Comparison of ENCODE assay signal across 13 cellular contexts in genomic region chr14:69137456-69138188, GRCh38. TPM values are rescaled to one million over a fixed set of nuclear protein-coding genes. Genes with fewer than 3 reads are reported as not detected.
DNase-seq lines count a peak whose midpoint lies in the region; ATAC-seq, FAIRE-seq and TF ChIP-seq lines count a peak whose summit lies in the region.
"Had no signal": no experiment of that assay in that cellular context is flagged by ENCODE, and none has a peak within 500 bp of the region (broad histone marks: within the 10 kb centered on the region; RNA-seq: fewer than 3 reads in every experiment).

No MANE protein-coding gene starts in this region.

- H3K9me3 ChIP-seq in cardiac muscle cell (ENCODE audit: low read depth) = no peaks in the 10 kb centered on the region
- no peaks in the 10 kb centered on the region for H3K9me3 ChIP-seq in subcutaneous abdominal adipose tissue (ENCODE audit: control insufficient read depth in 5 of 5, low read length in 5 of 5)
- H3K9me3 ChIP-seq in small intestine (ENCODE audit: control insufficient read depth, low read depth) = no peaks in the 10 kb centered on the region
- H3K9me3 ChIP-seq: pancreas had no signal

- intact Hi-C loops in Right ventricle myocardium inferior (cut with DNase I) (no loop called here), left ventricle myocardium superior (cut with micrococcal nuclease) (loop anchor here (10.0 kb wide), 1 partner anchor 57 kb away; the partner anchor contains the start of gene EXD2)

- DNase-seq in cardiac muscle cell (ENCODE audit: low read depth in 1 of 2, low spot score in 1 of 2) (peak in 1 of 2 donors; percentile 14), Right ventricle myocardium inferior (ENCODE audit: missing footprints) (no peak), left ventricle myocardium superior (no peak), small intestine (no peak), GM19240 (ENCODE audit: insufficient read length, low spot score) (no peak)
- DNase-seq: activated gamma-delta T cell, NCI-H2081 treated with DMSO at 0.1 percent for 48 hours, pancreas had no signal

- H3K27me3 ChIP-seq in cardiac muscle cell (no peaks in the 10 kb centered on the region), subcutaneous abdominal adipose tissue (ENCODE audit: control insufficient read depth in 5 of 5, insufficient read depth in 4 of 5, low read length in 5 of 5) (no peaks in the 10 kb centered on the region), small intestine (ENCODE audit: control insufficient read depth in 2 of 2, insufficient read depth in 2 of 2, low read length in 2 of 2) (no peaks in the 10 kb centered on the region)
- H3K27me3 ChIP-seq: pancreas had no signal

- H3K36me3 ChIP-seq in cardiac muscle cell (no peaks in the 10 kb centered on the region), subcutaneous abdominal adipose tissue (ENCODE audit: control insufficient read depth in 5 of 5, insufficient read depth in 5 of 5, low read length in 5 of 5) (peaks cover 0 to 11% (median 2%) of the 10 kb centered on the region in 5 donors), small intestine (ENCODE audit: control insufficient read depth in 2 of 2, insufficient read depth in 2 of 2, low read length in 2 of 2) (peaks cover 2 to 3% of the 10 kb centered on the region in 2 donors)
- H3K36me3 ChIP-seq: pancreas had no signal

- TF ChIP-seq CTCF in cardiac muscle cell (IDR thresholded peaks at IDR 0.05; ENCODE audit: low read depth, low read length) = no peak

- no peak overlapping the region for H3K4me3 Mint-ChIP-seq in activated T-helper 17 cell treated with anti-CD3 and anti-CD28 coated beads, Interleukin-2, amount 50 U/mL, for 72 hours

- H3K4me1 ChIP-seq in cardiac muscle cell (ENCODE audit: low read depth) = peaks cover 22% of the 10 kb centered on the region
- peaks cover 0 to 30% (median 27%) of the 10 kb centered on the region in 5 donors for H3K4me1 ChIP-seq in subcutaneous abdominal adipose tissue (ENCODE audit: control insufficient read depth in 5 of 5, insufficient read depth in 5 of 5, low read length in 5 of 5)
- peaks cover 1 to 14% of the 10 kb centered on the region in 2 donors for H3K4me1 ChIP-seq in small intestine (ENCODE audit: control insufficient read depth in 2 of 2, insufficient read depth in 1 of 2, low read depth in 1 of 2, low read length in 1 of 2)

- ATAC-seq in Right ventricle myocardium inferior (no peak), left ventricle myocardium superior (peak; percentile 16), HG03460 (IDR thresholded peaks at IDR 0.05; ENCODE audit: unreplicated experiment) (no peak)
- peak; percentile 81 for ATAC-seq in activated T-helper 17 cell treated with anti-CD3 and anti-CD28 coated beads, Interleukin-2, amount 50 U/mL, for 72 hours (replicated peaks)
- ATAC-seq: Panc1 had no signal

- H3K27ac Mint-ChIP-seq in activated T-helper 17 cell treated with anti-CD3 and anti-CD28 coated beads, Interleukin-2, amount 50 U/mL, for 72 hours = peak overlapping the region; percentile 67

- H3K27ac ChIP-seq in cardiac muscle cell (peak overlapping the region; percentile 3), subcutaneous abdominal adipose tissue (ENCODE audit: low read depth, low read length) (peak overlapping the region; percentile 82), small intestine (ENCODE audit: low read depth in 1 of 2, low read length in 1 of 2) (no peak overlapping the region)

- peaks cover 34% of the 10 kb centered on the region for H3K36me3 Mint-ChIP-seq in activated T-helper 17 cell treated with anti-CD3 and anti-CD28 coated beads, Interleukin-2, amount 50 U/mL, for 72 hours (ENCODE audit: low read depth)

- no peak for FAIRE-seq in small intestine (lab: Jason Lieb, UNC)
- FAIRE-seq: islet of Langerhans, pancreas had no signal

- H3K4me3 ChIP-seq in cardiac muscle cell = no peak overlapping the region
- no peak overlapping the region for H3K4me3 ChIP-seq in subcutaneous abdominal adipose tissue (ENCODE audit: low read depth in 1 of 5, low read length in 5 of 5)
- H3K4me3 ChIP-seq in small intestine (ENCODE audit: low read depth in 1 of 2, low read length in 2 of 2) = no peak overlapping the region
- H3K4me3 ChIP-seq: pancreas had no signal

- H3K27me3 Mint-ChIP-seq in activated T-helper 17 cell treated with anti-CD3 and anti-CD28 coated beads, Interleukin-2, amount 50 U/mL, for 72 hours = no peaks in the 10 kb centered on the region

- 64 to 81% (median 80%) methylated on average over 2 of the region's 2 CpGs for WGBS in small intestine, 3 donors

- H3K9ac ChIP-seq in subcutaneous abdominal adipose tissue (ENCODE audit: low read length in 5 of 5) = peak overlapping the region in 1 of 5 donors; percentile 21

- peaks cover 42% of the 10 kb centered on the region for H3K4me1 Mint-ChIP-seq in activated T-helper 17 cell treated with anti-CD3 and anti-CD28 coated beads, Interleukin-2, amount 50 U/mL, for 72 hours

- no peaks in the 10 kb centered on the region for H3K9me3 Mint-ChIP-seq in activated T-helper 17 cell treated with anti-CD3 and anti-CD28 coated beads, Interleukin-2, amount 50 U/mL, for 72 hours

RNA-seq across cellular contexts. Expression of gene DCAF5, which starts 15.3 kb away (rescaled TPM):
- 48.7 and 50.0 TPM in 2 replicates for total RNA-seq in cardiac muscle cell
- polyA plus RNA-seq in cardiac muscle cell = 58.2 and 73.3 TPM in 2 replicates
- total RNA-seq in Right ventricle myocardium inferior = 54.0 TPM
- total RNA-seq in activated T-helper 17 cell treated with anti-CD3 and anti-CD28 coated beads, Interleukin-2, amount 50 U/mL, for 72 hours = 10 to 100 TPM; 31.4 to 37.7 TPM
- total RNA-seq in left ventricle myocardium superior = 62.6 TPM
- polyA plus RNA-seq in small intestine = 10 to 100 TPM; 13.2 to 16.5 (median 15.8) TPM

RNA-seq across cellular contexts. Expression of gene EXD2, which starts 53.7 kb away (rescaled TPM):
- total RNA-seq in cardiac muscle cell = 18.7 and 21.4 TPM in 2 replicates
- 20.3 and 28.7 TPM in 2 replicates for polyA plus RNA-seq in cardiac muscle cell
- total RNA-seq in Right ventricle myocardium inferior = 17.0 TPM
- total RNA-seq in activated T-helper 17 cell treated with anti-CD3 and anti-CD28 coated beads, Interleukin-2, amount 50 U/mL, for 72 hours = 10 to 100 TPM in 1 of 2 donors, 1 to 10 TPM in 1; 9.2 to 11.8 TPM
- total RNA-seq in left ventricle myocardium superior = 17.7 TPM
- 10 to 100 TPM in 1 of 3 donors, 1 to 10 TPM in 2; 3.2 to 11.7 (median 3.4) TPM for polyA plus RNA-seq in small intestine

Comparison
In these comparisons a context has a peak if more than half of its experiments do, and no peak if none do; other contexts are left out.
1. ATAC-seq: peak in activated T-helper 17 cell treated with anti-CD3 and anti-CD28 coated beads, Interleukin-2, amount 50 U/mL, for 72 hours (single experiment) and left ventricle myocardium superior (single experiment); none in Right ventricle myocardium inferior (single experiment) and HG03460 (single experiment).
2. H3K27ac ChIP-seq: peak in cardiac muscle cell (single experiment) and subcutaneous abdominal adipose tissue (single experiment); none in small intestine (0 of 2).